In the genomic region with DNA sequence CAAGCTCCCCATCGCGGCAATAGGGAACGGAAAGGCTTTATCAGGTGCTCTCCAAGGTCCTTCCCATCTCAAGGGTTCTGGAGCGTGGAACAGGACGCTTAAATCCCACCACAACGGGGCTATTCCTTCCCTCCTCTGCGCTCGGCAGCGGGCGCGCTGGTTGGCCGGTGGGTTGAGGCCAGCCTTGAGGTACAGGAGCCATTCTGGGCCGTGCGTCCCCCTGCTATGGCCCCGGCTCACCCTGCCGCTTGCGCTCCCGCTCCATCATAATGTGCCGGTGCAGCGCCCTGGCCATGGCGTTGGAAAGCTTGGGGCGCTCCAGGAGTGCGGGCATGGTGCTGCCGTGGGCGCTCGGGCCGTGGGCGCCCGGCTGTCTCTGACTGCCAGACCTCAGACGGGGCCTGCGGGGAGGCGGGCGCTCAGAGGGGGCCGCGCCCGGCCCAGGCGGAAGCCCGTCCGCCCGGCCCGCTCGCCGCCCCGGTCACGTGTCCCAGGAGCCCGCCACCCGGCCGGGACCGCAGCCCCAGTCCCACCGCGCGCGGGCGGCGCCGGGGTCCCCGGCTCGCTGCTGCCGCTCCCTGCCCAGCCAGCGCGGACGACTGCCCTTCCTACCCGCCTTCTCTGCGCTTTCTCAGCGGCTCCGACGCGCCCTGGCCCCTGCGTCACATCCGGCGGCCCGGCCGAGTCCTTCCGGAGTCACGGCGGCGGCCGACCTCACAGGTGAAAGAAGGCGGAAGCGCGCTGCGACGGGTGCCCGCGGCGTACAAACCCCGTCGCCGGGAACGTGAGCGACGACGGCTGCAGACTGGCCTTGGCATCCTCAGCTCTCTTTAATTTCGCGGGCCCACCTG, we compare ENCODE assay signal across 8 cellular contexts. TPM values are rescaled to one million over a fixed set of nuclear protein-coding genes. Genes with fewer than 3 reads are reported as not detected.
DNase-seq lines count a peak whose midpoint lies in the region; ATAC-seq, FAIRE-seq and TF ChIP-seq lines count a peak whose summit lies in the region.

A gene with protein sequence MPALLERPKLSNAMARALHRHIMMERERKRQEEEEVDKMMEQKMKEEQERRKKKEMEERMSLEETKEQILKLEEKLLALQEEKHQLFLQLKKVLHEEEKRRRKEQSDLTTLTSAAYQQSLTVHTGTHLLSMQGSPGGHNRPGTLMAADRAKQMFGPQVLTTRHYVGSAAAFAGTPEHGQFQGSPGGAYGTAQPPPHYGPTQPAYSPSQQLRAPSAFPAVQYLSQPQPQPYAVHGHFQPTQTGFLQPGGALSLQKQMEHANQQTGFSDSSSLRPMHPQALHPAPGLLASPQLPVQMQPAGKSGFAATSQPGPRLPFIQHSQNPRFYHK (minus strand): TSS at position 642 of the 851 bp plus-strand sequence. CDS start 308 bp downstream, at position 334.

- TF ChIP-seq EP300 in HepG2 (IDR thresholded peaks at IDR 0.05; ENCODE audit: low read depth in 2 of 2, low read length in 2 of 2) = no peak
- TF ChIP-seq EP300 in HepG2 (CRISPR knock-in tag; IDR thresholded peaks at IDR 0.05; ENCODE audit: borderline replicate concordance) = no peak

- DNase-seq in AML-193 (lab: John Stamatoyannopoulos, UW) (peak; percentile 31 to 41), NCI-H69 (lab: John Stamatoyannopoulos, UW) (peak; percentile 88), dermis blood vessel endothelial cell (peak; percentile 91), HepG2 (ENCODE audit: low spot score) (peak; percentile 81)
- peak; percentile 96 for DNase-seq in activated CD4-positive, alpha-beta memory T cell treated with anti-CD3 and anti-CD28 coated beads for 36 hours
- DNase-seq in stimulated activated CD4-positive, alpha-beta T cell treated with anti-CD3 and anti-CD28 coated beads, Interleukin-2, amount 100 ng/mL, for 4 hours (ENCODE audit: low read depth) = peak; percentile 89

- H3K27me3 Mint-ChIP-seq in activated CD4-positive, alpha-beta memory T cell treated with anti-CD3 and anti-CD28 coated beads for 36 hours = no peaks in the 10 kb centered on the region

- peak within 1 kb of the TSS; percentile 75 for H3K9ac ChIP-seq in HepG2 (ENCODE audit: insufficient read depth, low read depth, low read length)

- no peak within 1 kb of the TSS for H2AFZ ChIP-seq in HepG2 (ENCODE audit: low read length)

- peaks cover 40% of the 10 kb centered on the region for H3K4me1 ChIP-seq in HepG2 (ENCODE audit: insufficient read depth, low read length)

- in situ Hi-C loops in HepG2 (cut with HindIII; ENCODE audit: extremely low pct_ligation_motif_present, low pct_unique_long_range_greater_than_20kb) = no loop called here

- FAIRE-seq in HepG2 (lab: Jason Lieb, UNC) = no peak

- peak within 1 kb of the TSS; percentile 60 for H3K27ac ChIP-seq in HepG2 (ENCODE audit: extremely low read length, insufficient read depth, low read length)

- H3K4me3 Mint-ChIP-seq in activated CD4-positive, alpha-beta memory T cell treated with anti-CD3 and anti-CD28 coated beads for 36 hours = peak within 1 kb of the TSS; percentile 87

- H3K36me3 Mint-ChIP-seq in activated CD4-positive, alpha-beta memory T cell treated with anti-CD3 and anti-CD28 coated beads for 36 hours = peaks cover 46% of the 10 kb centered on the region

- intact Hi-C loops in activated CD4-positive, alpha-beta memory T cell treated with anti-CD3 and anti-CD28 coated beads for 36 hours (cut with micrococcal nuclease) = loop anchor here (1.0 to 2.0 kb wide), 2 partner anchors 14 to 36 kb away; a partner anchor contains a TSS
- intact Hi-C loops in HepG2 (cut with micrococcal nuclease; ENCODE audit: unreplicated experiment) = no loop called here

- no TSS peak for BruUV-seq in HepG2 (replicated peaks; lab: Mats Ljungman, UMichigan)

- peak within 1 kb of the TSS; percentile 82 to 89 (median 82) for H3K4me3 ChIP-seq in HepG2 (replicated peaks in 1 of 3; ENCODE audit: insufficient read depth in 1 of 3, low read depth in 2 of 3, low read length in 3 of 3)

- CTCF ChIA-PET in activated CD4-positive, alpha-beta memory T cell treated with anti-CD3 and anti-CD28 coated beads for 36 hours (lab: Charles Lee) = interaction anchor here (0.9 to 2.6 kb wide), 5 partner anchors 10 to 121 kb away, joined by 3 to 7 read pairs (median 5); a partner anchor contains a TSS
- CTCF ChIA-PET in HepG2 (lab: Yijun Ruan, JAX; ENCODE audit: low intra/inter-chr PET ratio, low total read pairs) = interaction anchor here (0.7 kb wide), 1 partner anchor 34 kb away, joined by 3 read pairs; a partner anchor contains a TSS

- no peaks in the 10 kb centered on the region for H3K27me3 ChIP-seq in HepG2 (ENCODE audit: control insufficient read depth in 1 of 2, insufficient read depth in 2 of 2, low read length in 2 of 2)

- peak; percentile 69 to 93 for TF ChIP-seq POLR2A in HepG2 (IDR thresholded peaks at IDR 0.05; ENCODE audit: insufficient read depth in 1 of 2, low read depth in 2 of 2, low read length in 2 of 2)

- TF ChIP-seq RAD21 in HepG2 (CRISPR knock-in tag; IDR thresholded peaks at IDR 0.05) = peak; percentile 35; the same call in 1 of the 2 replicates

- peaks cover 34% of the 10 kb centered on the region for H4K20me1 ChIP-seq in HepG2 (ENCODE audit: insufficient read depth, low read length)

- TF ChIP-seq CTCF in HepG2 (CRISPR knock-in tag; IDR thresholded peaks at IDR 0.05) = peak; percentile 26

- peaks cover 28% of the 10 kb centered on the region for H3K79me2 ChIP-seq in HepG2 (ENCODE audit: insufficient read depth, low read length)

- peak within 1 kb of the TSS; percentile 69 for H3K4me2 ChIP-seq in HepG2 (ENCODE audit: low read depth, low read length)

- no peaks in the 10 kb centered on the region for H3K9me3 Mint-ChIP-seq in activated CD4-positive, alpha-beta memory T cell treated with anti-CD3 and anti-CD28 coated beads for 36 hours

- ATAC-seq in GM19043 (IDR thresholded peaks at IDR 0.05; ENCODE audit: low read depth, unreplicated experiment) = peak; percentile 69
- ATAC-seq in HG03354 (IDR thresholded peaks at IDR 0.05; ENCODE audit: poor library complexity, severe bottlenecking, unreplicated experiment) = peak; percentile 85
- ATAC-seq in HepG2 = peak; percentile 75

- peaks cover 51% of the 10 kb centered on the region for H3K4me1 Mint-ChIP-seq in activated CD4-positive, alpha-beta memory T cell treated with anti-CD3 and anti-CD28 coated beads for 36 hours (ENCODE audit: low read depth)

- H3K36me3 ChIP-seq in HepG2 (replicated peaks in 1 of 2; ENCODE audit: control insufficient read depth in 1 of 2, insufficient read depth in 2 of 2, low read length in 2 of 2) = peaks cover 21 to 51% of the 10 kb centered on the region in 2 experiments

- H3K27ac Mint-ChIP-seq in activated CD4-positive, alpha-beta memory T cell treated with anti-CD3 and anti-CD28 coated beads for 36 hours = peak within 1 kb of the TSS; percentile 88

- 0% methylated on average over 5 of the region's 95 CpGs for WGBS in HepG2 (ENCODE audit: low lambda C conversion rate)

- POLR2A ChIA-PET in activated CD4-positive, alpha-beta memory T cell treated with anti-CD3 and anti-CD28 coated beads for 36 hours (lab: Charles Lee) = interaction anchor here (0.9 to 2.3 kb wide), 6 partner anchors 21 to 169 kb away, joined by 3 to 19 read pairs (median 3); a partner anchor contains a TSS
- POLR2A ChIA-PET in HepG2 (lab: Yijun Ruan, JAX) = interaction anchor here (0.6 to 5.8 kb wide), 5 partner anchors 12 to 135 kb away, joined by 3 to 47 read pairs (median 12); a partner anchor contains a TSS

- no peaks in the 10 kb centered on the region for H3K9me3 ChIP-seq in HepG2 (ENCODE audit: low read length)

TF ChIP-seq in HepG2, 621 proteins besides CTCF, POLR2A, EP300 and RAD21 (continues in another document):
- TF ChIP-seq TBL1XR1 (IDR thresholded peaks at IDR 0.05; ENCODE audit: borderline replicate concordance, low read length, partially characterized antibody) (no peak), ATRX (CRISPR knock-in tag; IDR thresholded peaks at IDR 0.05; ENCODE audit: borderline replicate concordance) (no peak), ZNF788 (CRISPR knock-in tag; IDR thresholded peaks at IDR 0.05; ENCODE audit: borderline replicate concordance) (peak; percentile 87; the same call in 1 of the 2 replicates), FOSL2 (CRISPR knock-in tag; IDR thresholded peaks at IDR 0.05) (peak; percentile 49), PAWR (CRISPR knock-in tag; IDR thresholded peaks at IDR 0.05; ENCODE audit: borderline replicate concordance) (no peak), ZSCAN12 (CRISPR knock-in tag; IDR thresholded peaks at IDR 0.05) (peak; percentile 73; the same call in 1 of the 2 replicates), ZNF619 (CRISPR knock-in tag; IDR thresholded peaks at IDR 0.05) (no peak), RARA (CRISPR knock-in tag; IDR thresholded peaks at IDR 0.05) (0 out of 2 replicates have a peak, but pooled peaks have one; percentile 24), ZNF296 (CRISPR knock-in tag; conservative IDR thresholded peaks at IDR 0.05) (0 out of 2 replicates have a peak, but pooled peaks have one; percentile 42)

RNA-seq across cellular contexts. Expression of the gene that starts here (rescaled TPM):
- total RNA-seq in activated CD4-positive, alpha-beta memory T cell treated with anti-CD3 and anti-CD28 coated beads for 36 hours = 10 to 100 TPM; 34.9 to 38.7 TPM
- total RNA-seq in dermis blood vessel endothelial cell (45.2 and 45.6 TPM in 2 replicates), HepG2 (2016; rRNA removed; fragmentation: Illumina TruSeq; extraction: Trizol) (43.8 and 58.0 TPM in 2 replicates)
- 164 and 173 TPM in 2 replicates for total RNA-seq in HepG2 (2016; cell fraction: cytosol; rRNA removed; fragmentation: Illumina TruSeq; extraction: Trizol; ENCODE audit: low read depth)
- 33.8 and 63.0 TPM in 2 replicates for total RNA-seq in HepG2 (2016; cell fraction: insoluble cytoplasmic fraction; rRNA removed; fragmentation: Illumina TruSeq; extraction: Trizol)
- 126 and 138 TPM in 2 replicates for total RNA-seq in HepG2 (2016; cell fraction: membrane; rRNA removed; fragmentation: Illumina TruSeq; extraction: Trizol)
- 36.6 and 44.0 TPM in 2 replicates for total RNA-seq in HepG2 (2016; cell fraction: nucleus; rRNA removed; fragmentation: Illumina TruSeq; extraction: Trizol)
- polyA plus RNA-seq in HepG2 (2011; rRNA removed) = 48.0 and 59.4 TPM in 2 replicates
- polyA plus RNA-seq in HepG2 (2011; cell fraction: cytosol; rRNA removed) = 40.0 and 57.0 TPM in 2 replicates
- polyA plus RNA-seq in HepG2 (2011; cell fraction: nucleus; rRNA removed) = 196 and 231 TPM in 2 replicates
- 39.6 and 43.4 TPM in 2 replicates for polyA plus RNA-seq in HepG2 (2012)
- 223 and 235 TPM in 2 replicates for polyA plus RNA-seq in HepG2 (2016; cell fraction: cytosol; fragmentation: Illumina TruSeq; extraction: Trizol; ENCODE audit: low read depth)
- polyA plus RNA-seq in HepG2 (2016; cell fraction: insoluble cytoplasmic fraction; fragmentation: Illumina TruSeq; extraction: Trizol; ENCODE audit: low read depth) = 44.5 and 60.2 TPM in 2 replicates
- 165 and 167 TPM in 2 replicates for polyA plus RNA-seq in HepG2 (2016; cell fraction: membrane; fragmentation: Illumina TruSeq; extraction: Trizol; ENCODE audit: low read depth)
- polyA plus RNA-seq in HepG2 (2016; cell fraction: nucleus; fragmentation: Illumina TruSeq; extraction: Trizol; ENCODE audit: insufficient read depth, low read depth) = 114 and 131 TPM in 2 replicates
- 52.6 and 92.4 TPM in 2 replicates for polyA minus RNA-seq in HepG2 (2011; rRNA and poly(A)+ RNA removed; ENCODE audit: low replicate concordance)
- polyA minus RNA-seq in HepG2 (2011; cell fraction: cytosol; rRNA and poly(A)+ RNA removed) = 12.9 and 16.7 TPM in 2 replicates
- polyA minus RNA-seq in HepG2 (2011; cell fraction: nucleus; rRNA and poly(A)+ RNA removed) = 29.9 and 42.3 TPM in 2 replicates

Comparison
In these comparisons a context has a peak if more than half of its experiments do, and no peak if none do; other contexts are left out.
1. Peak in every context shown above with its lines: DNase-seq, ATAC-seq, H3K4me3 ChIP-seq and H3K27ac ChIP-seq.
2. DNase-seq: peak in every context shown above with its lines; median percentile 96 in activated CD4-positive, alpha-beta memory T cell treated with anti-CD3 and anti-CD28 coated beads for 36 hours; 91 in dermis blood vessel endothelial cell; 89 in stimulated activated CD4-positive, alpha-beta T cell treated with anti-CD3 and anti-CD28 coated beads, Interleukin-2, amount 100 ng/mL, for 4 hours; 88 in NCI-H69; 81 in HepG2; 36 in AML-193.